8 cellular contexts compared by ENCODE assay signal in genomic region chr1:228405979-228406265, GRCh38. TPM values are rescaled to one million over a fixed set of nuclear protein-coding genes. Genes with fewer than 3 reads are reported as not detected.
DNase-seq lines count a peak whose midpoint lies in the region; ATAC-seq, FAIRE-seq and TF ChIP-seq lines count a peak whose summit lies in the region.

No MANE protein-coding gene starts in this region.

- intact Hi-C loops in spleen (cut with DNase I; ENCODE audit: low total_unique reads) = no loop called here

- WGBS in spleen, 5 donors = 0 to 2% (median 1%) methylated on average over 16 to 25 of the region's 25 CpGs

- H3K4me3 ChIP-seq in right atrium auricular region (peak overlapping the region; percentile 92 to 98), spleen (peak overlapping the region; percentile 91 to 100 (median 97))

- H3K27ac ChIP-seq in VCaP (peak overlapping the region; percentile 73), right atrium auricular region (peak overlapping the region; percentile 82 to 87), spleen (peak overlapping the region; percentile 89 to 97 (median 94))

- FAIRE-seq in GM19239 (lab: Jason Lieb, UNC) = no peak

- H3K27me3 ChIP-seq in right atrium auricular region = no peaks in the 10 kb centered on the region
- no peaks in the 10 kb centered on the region for H3K27me3 ChIP-seq in spleen (replicated peaks in 1 of 7)

- TF ChIP-seq CTCF in VCaP (conservative IDR thresholded peaks at IDR 0.05) = no peak
- no peak for TF ChIP-seq CTCF in right atrium auricular region (IDR thresholded peaks at IDR 0.05)
- no peak for TF ChIP-seq CTCF in spleen (IDR thresholded peaks at IDR 0.05 in 8 of 11, conservative IDR thresholded peaks at IDR 0.05 in 3 of 11)

- H3K9me3 ChIP-seq in right atrium auricular region = no peaks in the 10 kb centered on the region
- H3K9me3 ChIP-seq in spleen = no peaks in the 10 kb centered on the region

- ATAC-seq in GM18873 (IDR thresholded peaks at IDR 0.05; ENCODE audit: low FRiP score, unreplicated experiment) = peak; percentile 4
- peak; percentile 17 for ATAC-seq in HG02870 (IDR thresholded peaks at IDR 0.05; ENCODE audit: unreplicated experiment)

- H3K36me3 ChIP-seq in right atrium auricular region (no peaks in the 10 kb centered on the region), spleen (peaks cover 0 to 51% (median 11%) of the 10 kb centered on the region in 6 donors)

- H3K4me1 ChIP-seq in right atrium auricular region (peaks cover 0 to 45% of the 10 kb centered on the region in 2 donors), spleen (peaks cover 20 to 88% (median 64%) of the 10 kb centered on the region in 6 donors)

- DNase-seq in right atrium auricular region (ENCODE audit: low spot score) = no peak
- DNase-seq in spleen = no peak
- no peak for DNase-seq in GM19239 (ENCODE audit: insufficient read length, low spot score)
- DNase-seq in amniotic stem cell (lab: John Stamatoyannopoulos, UW) = no peak
- no peak for DNase-seq in putamen (ENCODE audit: low spot score)

- TF ChIP-seq POLR2A in spleen (IDR thresholded peaks at IDR 0.05) = no peak

RNA-seq across cellular contexts. Expression of gene TRIM11, which starts 0.7 kb away (rescaled TPM):
- total RNA-seq in right atrium auricular region (1 to 10 TPM; 5.5 to 9.8 TPM), spleen (10 to 100 TPM; 33.4 to 49.4 (median 39.8) TPM)
- 10 to 100 TPM; 14.1 to 26.8 (median 20.7) TPM for polyA plus RNA-seq in spleen

RNA-seq across cellular contexts. Expression of gene TRIM17, which starts 10.7 kb away (rescaled TPM):
- total RNA-seq in right atrium auricular region (not detected), spleen (1 to 10 TPM; 3.5 to 7.1 (median 5.4) TPM)
- polyA plus RNA-seq in spleen = 1 to 10 TPM in 1 of 3 donors, under 1 TPM in 2; 0.36 to 4.0 (median 0.96) TPM
